Comparison of ENCODE assay signal across 29 cellular contexts in the genomic region with DNA sequence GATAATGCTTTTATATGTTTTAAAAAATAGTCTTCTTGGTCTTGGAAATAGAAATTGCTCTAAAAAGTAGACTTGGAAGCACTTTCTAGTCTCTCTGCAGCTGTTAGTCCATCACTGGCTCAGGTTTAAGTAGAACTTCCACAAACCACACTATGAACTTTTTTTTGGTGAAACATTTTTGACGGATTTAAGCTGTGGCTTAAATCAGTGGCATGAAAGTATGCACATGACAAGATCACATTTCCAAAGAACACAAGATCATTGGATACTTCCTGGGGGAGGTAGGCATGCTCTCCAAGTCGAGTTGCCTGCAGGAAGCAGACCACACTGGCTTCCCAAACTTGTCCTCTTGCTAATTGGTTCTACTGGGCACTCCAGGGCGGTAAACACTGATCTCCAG.
"Had no signal": no experiment of that assay in that cellular context is flagged by ENCODE, and none has a peak within 500 bp of the region (broad histone marks: within the 10 kb centered on the region; RNA-seq: fewer than 3 reads in every experiment).

No MANE protein-coding gene starts in this region.

- H3K4me3 ChIP-seq: Peyer's patch, SJSA1 had no signal

- H3K27me3 ChIP-seq: Peyer's patch, SJSA1 had no signal

- H3K9ac ChIP-seq: SK-N-SH had no signal

- H3K4me2 ChIP-seq: SK-N-SH had no signal

- DNase-seq: Karpas-422; KG1; MV-4-11; NCI-H1092; NCI-H1105; NCI-H1417 treated with DMSO at 0.1 percent for 48 hours; NCI-H1436 treated with DMSO at 0.1 percent for 48 hours; NCI-H1694 treated with DMSO at 0.1 percent for 48 hours; NCI-H187 treated with DMSO at 0.1 percent for 48 hours; NCI-H2029; NCI-H2081; NCI-H2171 treated with DMSO at 0.1 percent for 48 hours; NCI-H2227 treated with DMSO at 0.1 percent for 48 hours; NCI-H345; NCI-H446; NCI-H510A treated with DMSO at 0.1 percent for 48 hours; NCI-H524 treated with DMSO at 0.1 percent for 48 hours; NCI-H69; NCI-H748 treated with DMSO at 0.1 percent for 48 hours; NCI-H82; NK-92 treated with Interleukin-12 subunit alpha and Interleukin-12 subunit beta, amount 100 ng/mL, for 24 hours; PC-3; Peyer's patch; Right ventricle myocardium superior; RPMI8226; SHP77 treated with DMSO at 0.1 percent for 48 hours; SK-N-SH; SW 1271 had no signal

- H3K4me1 ChIP-seq: Peyer's patch, SJSA1 had no signal

- H3K9me3 ChIP-seq: Peyer's patch, SJSA1, SK-N-SH had no signal

- H3K27ac ChIP-seq: Peyer's patch, SJSA1 had no signal

- H3K36me3 ChIP-seq: Peyer's patch, SJSA1 had no signal

- ATAC-seq: PC-3 had no signal
